Comparison of ENCODE assay signal across 8 cellular contexts in genomic region chr17:72985882-72986720, GRCh38.
DNase-seq lines count a peak whose midpoint lies in the region; ATAC-seq and TF ChIP-seq lines count a peak whose summit lies in the region.

No MANE protein-coding gene starts in this region.

- H3K9me3 Mint-ChIP-seq in GM23338 = no peaks in the 10 kb centered on the region

- H3K27ac Mint-ChIP-seq in GM23338 = 0 out of 2 replicates have a peak overlapping the region, but pooled peaks have one; percentile 59

- no peaks in the 10 kb centered on the region for H3F3A ChIP-seq in GM23338 (replicated peaks; ENCODE audit: low read depth)

- peak; percentile 79 for DNase-seq in EL
- DNase-seq in GM23338 (ENCODE audit: low spot score) = peak; percentile 93
- peak; percentile 74 for DNase-seq in M059J (ENCODE audit: low read depth)
- peak; percentile 42 for DNase-seq in SKM-1 (lab: John Stamatoyannopoulos, UW; ENCODE audit: unreplicated experiment)
- DNase-seq in adipocyte (ENCODE audit: low read depth) = peak; percentile 77
- DNase-seq in left ventricle myocardium inferior = peak; percentile 44
- peak; percentile 61 for DNase-seq in retina

- no peak overlapping the region for H3K4me3 Mint-ChIP-seq in GM23338

- H3K4me1 Mint-ChIP-seq in GM23338 = peaks cover 5% of the 10 kb centered on the region; the same call in 2 of the 3 replicates

- H3K27ac ChIP-seq in GM23338 (ENCODE audit: low read depth) (no peak overlapping the region), left ventricle myocardium inferior (replicated peaks) (no peak overlapping the region)

- H2AFZ ChIP-seq in GM23338 = no peak overlapping the region

- no peaks in the 10 kb centered on the region for H3K36me3 Mint-ChIP-seq in GM23338 (ENCODE audit: low read depth)

- no peaks in the 10 kb centered on the region for H3K27me3 Mint-ChIP-seq in GM23338 (ENCODE audit: insufficient read depth, low read depth, poor library complexity)

- H3K9me3 ChIP-seq in adipocyte (ENCODE audit: control insufficient read depth, low read length) (no peaks in the 10 kb centered on the region), left ventricle myocardium inferior (replicated peaks) (no peaks in the 10 kb centered on the region)

- H3K79me2 ChIP-seq in GM23338 (replicated peaks; ENCODE audit: insufficient read depth) = no peaks in the 10 kb centered on the region

- H3K9ac ChIP-seq in adipocyte (ENCODE audit: low read length) = no peak overlapping the region

- intact Hi-C loops in left ventricle myocardium inferior (cut with micrococcal nuclease) = loop anchor here (10.0 kb wide), 1 partner anchor 169 kb away; no protein-coding TSS in a partner anchor

- no peak overlapping the region for H3K4me2 ChIP-seq in GM23338

- ATAC-seq in GM23338 (peak; percentile 98), HG02763 (IDR thresholded peaks at IDR 0.05; ENCODE audit: unreplicated experiment) (no peak)

- no peaks in the 10 kb centered on the region for H4K20me1 ChIP-seq in GM23338 (replicated peaks; ENCODE audit: insufficient read depth)

- H3K4me3 ChIP-seq in GM23338 (no peak overlapping the region), adipocyte (ENCODE audit: low read length) (no peak overlapping the region), left ventricle myocardium inferior (no peak overlapping the region)

- TF ChIP-seq CTCF in GM23338 (conservative IDR thresholded peaks at IDR 0.05; ENCODE audit: low read depth in 2 of 2) (peak; percentile 92 to 95), left ventricle myocardium inferior (IDR thresholded peaks at IDR 0.05; ENCODE audit: borderline replicate concordance) (peak; percentile 86)

- H3K36me3 ChIP-seq in GM23338 (ENCODE audit: insufficient read depth) (no peaks in the 10 kb centered on the region), adipocyte (ENCODE audit: control insufficient read depth, insufficient read depth, low read length, severe bottlenecking) (no peaks in the 10 kb centered on the region), left ventricle myocardium inferior (no peaks in the 10 kb centered on the region)

- no peaks in the 10 kb centered on the region for H3K9me2 ChIP-seq in GM23338 (ENCODE audit: insufficient read depth)

- no peaks in the 10 kb centered on the region for H3K4me1 ChIP-seq in GM23338 (ENCODE audit: insufficient read depth)
- H3K4me1 ChIP-seq in adipocyte (ENCODE audit: control insufficient read depth, insufficient read depth, low read length) = peaks cover 7% of the 10 kb centered on the region
- H3K4me1 ChIP-seq in left ventricle myocardium inferior = no peaks in the 10 kb centered on the region

- no peaks in the 10 kb centered on the region for H3K27me3 ChIP-seq in GM23338 (ENCODE audit: insufficient read depth)
- no peaks in the 10 kb centered on the region for H3K27me3 ChIP-seq in adipocyte (replicated peaks; ENCODE audit: control insufficient read depth, insufficient read depth, low read length)
- no peaks in the 10 kb centered on the region for H3K27me3 ChIP-seq in left ventricle myocardium inferior (ENCODE audit: low read depth)

TF ChIP-seq in GM23338, 12 proteins besides CTCF, POLR2A, EP300 and RAD21 (continues in another document):
- TF ChIP-seq REST (IDR thresholded peaks at IDR 0.05; ENCODE audit: unreplicated experiment) = no peak
- TF ChIP-seq STAT1 (IDR thresholded peaks at IDR 0.05; ENCODE audit: unreplicated experiment) = no peak
- TF ChIP-seq ETS1 (IDR thresholded peaks at IDR 0.05) = no peak
- no peak for TF ChIP-seq ZNF114 (CRISPR knock-in tag; IDR thresholded peaks at IDR 0.05)
- TF ChIP-seq CREB1 (CRISPR knock-in tag; IDR thresholded peaks at IDR 0.05; ENCODE audit: low read depth) = no peak
- no peak for TF ChIP-seq POLR2AphosphoS5 (IDR thresholded peaks at IDR 0.05; ENCODE audit: low read depth)
- TF ChIP-seq EZH2 (IDR thresholded peaks at IDR 0.05; ENCODE audit: low read depth, unreplicated experiment) = no peak
- TF ChIP-seq EZH2phosphoT487 (IDR thresholded peaks at IDR 0.05; ENCODE audit: unreplicated experiment) = no peak

Comparison
In these comparisons a context has a peak if more than half of its experiments do, and no peak if none do; other contexts are left out.
1. DNase-seq: peak in every context shown above with its lines; median percentile 93 in GM23338; 79 in EL; 77 in adipocyte; 74 in M059J; 61 in retina; 44 in left ventricle myocardium inferior; 42 in SKM-1.